ENCODE assay signal across 10 cellular contexts in genomic region chr16:10752843-10753523, GRCh38. TPM values are rescaled to one million over a fixed set of nuclear protein-coding genes. Genes with fewer than 3 reads are reported as not detected.
DNase-seq lines count a peak whose midpoint lies in the region; ATAC-seq, FAIRE-seq and TF ChIP-seq lines count a peak whose summit lies in the region.
"Had no signal": no experiment of that assay in that cellular context is flagged by ENCODE, and none has a peak within 500 bp of the region (broad histone marks: within the 10 kb centered on the region; RNA-seq: fewer than 3 reads in every experiment).

No MANE protein-coding gene starts in this region.

- H3K9ac ChIP-seq in SK-N-SH: no peak overlapping the region

- H3K79me2 ChIP-seq in GM23338 (replicated peaks; ENCODE audit: insufficient read depth) (no peaks in the 10 kb centered on the region), SK-N-SH (ENCODE audit: insufficient read depth) (no peaks in the 10 kb centered on the region)

- H3K4me1 ChIP-seq in GM23338 (ENCODE audit: insufficient read depth) (no peaks in the 10 kb centered on the region), Peyer's patch (peaks cover 0 to 6% (median 0%) of the 10 kb centered on the region in 4 donors), lower lobe of right lung (no peaks in the 10 kb centered on the region), SJCRH30 (no peaks in the 10 kb centered on the region), SK-N-SH (ENCODE audit: control insufficient read depth in 1 of 2, insufficient read depth in 2 of 2, low read depth in 1 of 2, low read length in 1 of 2) (peaks cover 22 to 23% of the 10 kb centered on the region in 2 experiments; a peak in 2 of 4 replicates)

- TF ChIP-seq EP300 in SK-N-SH (IDR thresholded peaks at IDR 0.05; ENCODE audit: borderline replicate concordance in 1 of 2, low read depth in 1 of 2, low read length in 1 of 2): no peak

- no peaks in the 10 kb centered on the region; the same call in 2 of the 3 replicates for H3K4me1 Mint-ChIP-seq in GM23338

- TF ChIP-seq POLR2A in GM12891 (IDR thresholded peaks at IDR 0.05; ENCODE audit: low read depth, low read length) (no peak), Peyer's patch (IDR thresholded peaks at IDR 0.05) (no peak)

- TF ChIP-seq RAD21 in SK-N-SH (IDR thresholded peaks at IDR 0.05; ENCODE audit: low read length): no peak

- H3K9me2 ChIP-seq in GM23338 (ENCODE audit: insufficient read depth) (no peaks in the 10 kb centered on the region), SK-N-SH (no peaks in the 10 kb centered on the region)

- DNase-seq in GM12891 (ENCODE audit: insufficient read length, low spot score) (no peak), GM23338 (ENCODE audit: low spot score) (no peak), Peyer's patch (peak in 2 of 3 donors; percentile 85 to 90), lower lobe of right lung (peak; percentile 82), SJCRH30 (no peak), SK-N-SH (no peak)
- DNase-seq in activated CD4-positive, CD25-positive, alpha-beta regulatory T cell treated with anti-CD3 and anti-CD28 coated beads, Interleukin-2, amount 50 U/mL, for 72 hours: no peak
- DNase-seq: dermis blood vessel endothelial cell, DND-41 had no signal

- H3K27me3 Mint-ChIP-seq in GM23338 (ENCODE audit: insufficient read depth, low read depth, poor library complexity): no peaks in the 10 kb centered on the region

- intact Hi-C loops in lower lobe of right lung (cut with DNase I): no loop called here

- no peaks in the 10 kb centered on the region for H3K27me3 ChIP-seq in GM23338 (ENCODE audit: insufficient read depth)
- H3K27me3 ChIP-seq in Peyer's patch: no peaks in the 10 kb centered on the region
- H3K27me3 ChIP-seq in lower lobe of right lung (ENCODE audit: low read depth): no peaks in the 10 kb centered on the region
- no peaks in the 10 kb centered on the region for H3K27me3 ChIP-seq in SJCRH30
- no peaks in the 10 kb centered on the region for H3K27me3 ChIP-seq in SK-N-SH (ENCODE audit: insufficient read depth)

- no peak for TF ChIP-seq CTCF in GM23338 (conservative IDR thresholded peaks at IDR 0.05; ENCODE audit: low read depth in 2 of 2)
- TF ChIP-seq CTCF in Peyer's patch (IDR thresholded peaks at IDR 0.05): no peak
- TF ChIP-seq CTCF in lower lobe of right lung (IDR thresholded peaks at IDR 0.05): no peak
- no peak for TF ChIP-seq CTCF in SK-N-SH (IDR thresholded peaks at IDR 0.05)

- no peak for ATAC-seq in GM23338
- ATAC-seq in lower lobe of right lung: peak; percentile 74 to 76
- ATAC-seq in HG03439 (IDR thresholded peaks at IDR 0.05; ENCODE audit: unreplicated experiment): no peak

- H3K4me2 ChIP-seq in GM23338 (no peak overlapping the region), SK-N-SH (no peak overlapping the region)

- CTCF ChIA-PET in SK-N-SH (lab: Yijun Ruan, JAX): interaction anchor here (0.8 to 4.8 kb wide), 2 partner anchors 48 to 165 kb away, joined by 3 to 29 read pairs; no protein-coding TSS in a partner anchor

- H4K20me1 ChIP-seq in GM23338 (replicated peaks; ENCODE audit: insufficient read depth): no peaks in the 10 kb centered on the region
- H4K20me1 ChIP-seq in SK-N-SH (ENCODE audit: insufficient read depth): no peaks in the 10 kb centered on the region

- peak overlapping the region; percentile 26 for H3K27ac Mint-ChIP-seq in GM23338

- FAIRE-seq in GM12891 (lab: Jason Lieb, UNC): peak; percentile 86

- H3F3A ChIP-seq in GM23338 (replicated peaks; ENCODE audit: low read depth) (no peaks in the 10 kb centered on the region), SK-N-SH (replicated peaks; ENCODE audit: insufficient read depth) (peaks cover 20% of the 10 kb centered on the region)

- no peaks in the 10 kb centered on the region for H3K9me3 Mint-ChIP-seq in GM23338

- no peaks in the 10 kb centered on the region for H3K9me3 ChIP-seq in Peyer's patch
- no peaks in the 10 kb centered on the region for H3K9me3 ChIP-seq in lower lobe of right lung
- no peaks in the 10 kb centered on the region for H3K9me3 ChIP-seq in SJCRH30 (replicated peaks)
- no peaks in the 10 kb centered on the region for H3K9me3 ChIP-seq in SK-N-SH

- H3K36me3 ChIP-seq in GM23338 (ENCODE audit: insufficient read depth): no peaks in the 10 kb centered on the region
- H3K36me3 ChIP-seq in Peyer's patch: peaks cover 0 to 77% (median 0%) of the 10 kb centered on the region in 3 donors
- H3K36me3 ChIP-seq in lower lobe of right lung: peaks cover 92% of the 10 kb centered on the region
- H3K36me3 ChIP-seq in SJCRH30: peaks cover 11% of the 10 kb centered on the region; the same call in 1 of the 2 replicates
- peaks cover 7 to 24% of the 10 kb centered on the region in 2 experiments for H3K36me3 ChIP-seq in SK-N-SH (replicated peaks in 1 of 2; ENCODE audit: control insufficient read depth in 1 of 2, insufficient read depth in 2 of 2, low read length in 1 of 2)

- H3K4me3 Mint-ChIP-seq in GM23338: no peak overlapping the region

- no peak overlapping the region for H3K4me3 ChIP-seq in GM23338
- no peak overlapping the region for H3K4me3 ChIP-seq in Peyer's patch
- H3K4me3 ChIP-seq in lower lobe of right lung: no peak overlapping the region
- H3K4me3 ChIP-seq in SJCRH30: no peak overlapping the region
- H3K4me3 ChIP-seq in SK-N-SH (ENCODE audit: low read depth in 2 of 2, low read length in 1 of 2): no peak overlapping the region

- H3K27ac ChIP-seq in GM23338 (ENCODE audit: low read depth) (no peak overlapping the region), Peyer's patch (peak overlapping the region in 2 of 4 donors; percentile 19 to 57), lower lobe of right lung (peak overlapping the region; percentile 18), SJCRH30 (no peak overlapping the region), SK-N-SH (ENCODE audit: low read depth in 2 of 2, low read length in 1 of 2) (no peak overlapping the region)

- POLR2A ChIA-PET in SK-N-SH (lab: Yijun Ruan, JAX): no interaction called here

- 86% methylated on average over 9 of the region's 10 CpGs for WGBS in SK-N-SH (ENCODE audit: low lambda C conversion rate)

- H2AFZ ChIP-seq in GM23338 (no peak overlapping the region), SK-N-SH (ENCODE audit: low read depth) (no peak overlapping the region)

- H3K36me3 Mint-ChIP-seq in GM23338 (ENCODE audit: low read depth): peaks cover 20% of the 10 kb centered on the region

TF ChIP-seq in GM12891, 5 proteins besides CTCF, POLR2A, EP300 and RAD21:
- TF ChIP-seq SPI1 (IDR thresholded peaks at IDR 0.05; ENCODE audit: low read depth, low read length) (peak; percentile 91), TAF1 (IDR thresholded peaks at IDR 0.05; ENCODE audit: low read depth, low read length) (0 out of 2 replicates have a peak, but pooled peaks have one; percentile 8), POU2F2 (IDR thresholded peaks at IDR 0.05; ENCODE audit: low read depth, low read length) (peak; percentile 54; the same call in 1 of the 2 replicates), POLR2AphosphoS5 (IDR thresholded peaks at IDR 0.05; ENCODE audit: low read depth, low read length) (no peak)

TF ChIP-seq in GM23338, 12 proteins besides CTCF, POLR2A, EP300 and RAD21 (continues in another document):
- TF ChIP-seq ZNF114 (CRISPR knock-in tag; IDR thresholded peaks at IDR 0.05): no peak
- TF ChIP-seq ZNF331 (CRISPR knock-in tag; IDR thresholded peaks at IDR 0.05; ENCODE audit: low read depth): no peak
- no peak for TF ChIP-seq EZH2phosphoT487 (IDR thresholded peaks at IDR 0.05; ENCODE audit: unreplicated experiment)
- TF ChIP-seq STAT1 (IDR thresholded peaks at IDR 0.05; ENCODE audit: unreplicated experiment): no peak

TF ChIP-seq in SK-N-SH, 30 proteins besides CTCF, POLR2A, EP300 and RAD21 (continues in another document):
- TF ChIP-seq SMC3 (IDR thresholded peaks at IDR 0.05; ENCODE audit: low read depth, low read length) (no peak), POLR2AphosphoS5 (IDR thresholded peaks at IDR 0.05; ENCODE audit: low read depth, low read length) (no peak), IRF3 (IDR thresholded peaks at IDR 0.05; ENCODE audit: low read depth, low read length) (no peak), TEAD4 (IDR thresholded peaks at IDR 0.05; ENCODE audit: borderline replicate concordance, insufficient read depth) (no peak), EZH2phosphoT487 (IDR thresholded peaks at IDR 0.05; ENCODE audit: borderline replicate concordance, low read depth) (no peak), GATA2 (CRISPR knock-in tag; IDR thresholded peaks at IDR 0.05) (no peak), GABPA (IDR thresholded peaks at IDR 0.05; ENCODE audit: low read depth) (no peak), YY1 (IDR thresholded peaks at IDR 0.05; ENCODE audit: low read depth) (no peak)

RNA-seq across cellular contexts. Expression of gene NUBP1, which starts 9.3 kb away (rescaled TPM):
- polyA plus RNA-seq in GM12891 (2012; ENCODE audit: low read depth, missing spikeins): 51.9 TPM
- total RNA-seq in GM23338 (2014; rRNA removed; shearing (Covaris generic)): 22.8 and 29.1 TPM in 2 replicates
- 41.2 and 44.0 TPM in 2 replicates for polyA plus RNA-seq in GM23338 (2016; fragmentation: Nextera tagmentation; extraction: Ambion mirVana)
- 10 to 100 TPM; 18.9 to 31.4 (median 23.9) TPM for total RNA-seq in Peyer's patch
- 37.7 TPM for total RNA-seq in lower lobe of right lung
- total RNA-seq in SJCRH30 (2014; rRNA removed; shearing (Covaris generic)): 33.5 and 36.1 TPM in 2 replicates
- 40.7 and 49.8 TPM in 2 replicates for polyA plus RNA-seq in SK-N-SH (2012; rRNA removed)
- 40.5 and 41.4 TPM in 2 replicates for polyA plus RNA-seq in SK-N-SH (2012; cell fraction: cytosol; rRNA removed)
- 19.7 and 25.3 TPM in 2 replicates for polyA plus RNA-seq in SK-N-SH (2012; cell fraction: nucleus; rRNA removed)

RNA-seq across cellular contexts. Expression of gene TEKT5, which starts 58.3 kb away (rescaled TPM):
- polyA plus RNA-seq in GM12891 (2012; ENCODE audit: low read depth, missing spikeins): 1.1 TPM
- total RNA-seq in GM23338 (2014; rRNA removed; shearing (Covaris generic)): 0.19 and 0.52 TPM in 2 replicates
- not detected in 2 replicates for polyA plus RNA-seq in GM23338 (2016; fragmentation: Nextera tagmentation; extraction: Ambion mirVana)
- 1 to 10 TPM in 1 of 4 donors, not detected in 3; 2.0 TPM for total RNA-seq in Peyer's patch
- total RNA-seq in lower lobe of right lung: not detected
- total RNA-seq in SJCRH30 (2014; rRNA removed; shearing (Covaris generic)): 0.12 TPM in 1 of 2 replicates, not detected in the other
- polyA plus RNA-seq in SK-N-SH (2012; rRNA removed): not detected in 2 replicates
- 0.04 and 0.09 TPM in 2 replicates for polyA plus RNA-seq in SK-N-SH (2012; cell fraction: cytosol; rRNA removed)
- polyA plus RNA-seq in SK-N-SH (2012; cell fraction: nucleus; rRNA removed): 0.31 and 0.33 TPM in 2 replicates
- total RNA-seq: dermis blood vessel endothelial cell had no signal

Comparison
In these comparisons a context has a peak if more than half of its experiments do, and no peak if none do; other contexts are left out.
1. DNase-seq: peak in Peyer's patch (2 of 3) and lower lobe of right lung (single experiment); none in GM12891 (single experiment), GM23338 (single experiment), SJCRH30 (0 of 2), activated CD4-positive, CD25-positive, alpha-beta regulatory T cell treated with anti-CD3 and anti-CD28 coated beads, Interleukin-2, amount 50 U/mL, for 72 hours (single experiment) and SK-N-SH (single experiment).
2. ATAC-seq: peak in lower lobe of right lung (2 of 2); none in GM23338 (single experiment) and HG03439 (single experiment).